In genomic region chr2:28296243-28296642, GRCh38 we compare ENCODE assay signal across 16 cellular contexts.
DNase-seq lines count a peak whose midpoint lies in the region; ATAC-seq, FAIRE-seq and TF ChIP-seq lines count a peak whose summit lies in the region.
"Had no signal": no experiment of that assay in that cellular context is flagged by ENCODE, and none has a peak within 500 bp of the region (broad histone marks: within the 10 kb centered on the region; RNA-seq: fewer than 3 reads in every experiment).

No MANE protein-coding gene starts in this region.

- no peaks in the 10 kb centered on the region for H3K9me3 ChIP-seq in ascending aorta
- H3K9me3 ChIP-seq: BE2C had no signal

- H3K36me3 Mint-ChIP-seq in activated T-helper 17 cell treated with anti-CD3 and anti-CD28 coated beads, Interleukin-2, amount 50 U/mL, for 72 hours (ENCODE audit: low read depth): peaks cover 33% of the 10 kb centered on the region

- no peak for FAIRE-seq in HTR-8/SVneo (lab: Jason Lieb, UNC)

- H3K27me3 ChIP-seq in ascending aorta: no peaks in the 10 kb centered on the region
- H3K27me3 ChIP-seq: BE2C, dorsolateral prefrontal cortex had no signal

- H3K4me1 ChIP-seq in ascending aorta: peaks cover 0 to 3% of the 10 kb centered on the region in 2 donors
- H3K4me1 ChIP-seq: BE2C had no signal

- peaks cover 3% of the 10 kb centered on the region for H3K4me1 Mint-ChIP-seq in activated T-helper 17 cell treated with anti-CD3 and anti-CD28 coated beads, Interleukin-2, amount 50 U/mL, for 72 hours

- no peak overlapping the region for H3K4me3 ChIP-seq in ascending aorta
- H3K4me3 ChIP-seq: dorsolateral prefrontal cortex had no signal

- H3K27ac Mint-ChIP-seq in activated T-helper 17 cell treated with anti-CD3 and anti-CD28 coated beads, Interleukin-2, amount 50 U/mL, for 72 hours: no peak overlapping the region
- H3K27ac Mint-ChIP-seq: activated T-helper 2 cell treated with anti-CD3 and anti-CD28 coated beads, Interferon-gamma antibody, Interleukin-2, Interleukin-4, amounts not matched to agents 10 μg/mL and 5 μg/mL and 100 μg/mL, durations not matched to agents 14 hours and 24 hours and 36 hours; mesothelial cell of epicardium had no signal

- no peak overlapping the region for H3K4me3 Mint-ChIP-seq in activated T-helper 17 cell treated with anti-CD3 and anti-CD28 coated beads, Interleukin-2, amount 50 U/mL, for 72 hours
- H3K4me3 Mint-ChIP-seq: immature natural killer cell, mesothelial cell of epicardium had no signal

- no peaks in the 10 kb centered on the region for H3K27me3 Mint-ChIP-seq in activated T-helper 17 cell treated with anti-CD3 and anti-CD28 coated beads, Interleukin-2, amount 50 U/mL, for 72 hours

- intact Hi-C loops in ascending aorta (cut with DNase I): no loop called here

- no peak for TF ChIP-seq CTCF in ascending aorta (IDR thresholded peaks at IDR 0.05)

- no peaks in the 10 kb centered on the region for H3K9me3 Mint-ChIP-seq in activated T-helper 17 cell treated with anti-CD3 and anti-CD28 coated beads, Interleukin-2, amount 50 U/mL, for 72 hours
- H3K9me3 Mint-ChIP-seq: activated T-helper 2 cell treated with anti-CD3 and anti-CD28 coated beads, Interferon-gamma antibody, Interleukin-2, Interleukin-4, amounts not matched to agents 10 μg/mL and 5 μg/mL and 100 μg/mL, durations not matched to agents 14 hours and 24 hours and 36 hours; immature natural killer cell; mesothelial cell of epicardium had no signal

- peak; percentile 76 for ATAC-seq in activated T-helper 17 cell treated with anti-CD3 and anti-CD28 coated beads, Interleukin-2, amount 50 U/mL, for 72 hours (replicated peaks)
- ATAC-seq in HG03520 (IDR thresholded peaks at IDR 0.05; ENCODE audit: unreplicated experiment): no peak

- DNase-seq in Daoy (ENCODE audit: low read depth): peak; percentile 91
- DNase-seq in HTR-8/SVneo (ENCODE audit: insufficient read length, low spot score): peak; percentile 55
- peak; percentile 70 for DNase-seq in iris pigment epithelial cell (ENCODE audit: low read depth)
- DNase-seq in DMS53 treated with DMSO at 0.1 percent for 48 hours (lab: John Stamatoyannopoulos, UW; ENCODE audit: unreplicated experiment): no peak
- DNase-seq in ascending aorta (ENCODE audit: low spot score in 2 of 2): no peak
- no peak for DNase-seq in GDM1 (lab: John Stamatoyannopoulos, UW)
- DNase-seq: BE2C; dorsolateral prefrontal cortex; immature natural killer cell; NCI-H1048; NCI-H748 treated with DMSO at 0.1 percent for 48 hours; stimulated activated naive CD4-positive, alpha-beta T cell had no signal

- no peak overlapping the region for H3K27ac ChIP-seq in ascending aorta
- H3K27ac ChIP-seq: dorsolateral prefrontal cortex had no signal

- peaks cover 0 to 8% of the 10 kb centered on the region in 2 donors for H3K36me3 ChIP-seq in ascending aorta
- H3K36me3 ChIP-seq: BE2C had no signal

Comparison
In these comparisons a context has a peak if more than half of its experiments do, and no peak if none do; other contexts are left out.
1. DNase-seq: peak in Daoy (single experiment), HTR-8/SVneo (single experiment) and iris pigment epithelial cell (single experiment); none in DMS53 treated with DMSO at 0.1 percent for 48 hours (single experiment), ascending aorta (0 of 2) and GDM1 (single experiment).